23 cellular contexts compared by ENCODE assay signal in genomic region chr6:113445201-113445600, GRCh38.
"Had no signal": no experiment of that assay in that cellular context is flagged by ENCODE, and none has a peak within 500 bp of the region (broad histone marks: within the 10 kb centered on the region; RNA-seq: fewer than 3 reads in every experiment).

No MANE protein-coding gene starts in this region.

- H3K27me3 ChIP-seq: colonic mucosa, esophagus muscularis mucosa, esophagus squamous epithelium, foreskin keratinocyte, gastrocnemius medialis, gastroesophageal sphincter, heart left ventricle, heart right ventricle, hepatocyte had no signal

- H3K79me2 ChIP-seq: hepatocyte had no signal

- H3K27ac ChIP-seq: colonic mucosa, coronary artery, dorsolateral prefrontal cortex, epithelial cell of prostate, esophagus muscularis mucosa, esophagus squamous epithelium, foreskin keratinocyte, gastrocnemius medialis, gastroesophageal sphincter, heart left ventricle, heart right ventricle, hepatocyte had no signal

- H3K4me3 ChIP-seq: colonic mucosa, coronary artery, dorsolateral prefrontal cortex, esophagus muscularis mucosa, esophagus squamous epithelium, gastrocnemius medialis, gastroesophageal sphincter, heart left ventricle, heart right ventricle, hepatocyte had no signal

- H3K4me2 ChIP-seq: hepatocyte had no signal

- H3K36me3 ChIP-seq: colonic mucosa, esophagus muscularis mucosa, esophagus squamous epithelium, gastrocnemius medialis, gastroesophageal sphincter, heart left ventricle, heart right ventricle had no signal

- H3K9me3 ChIP-seq: colonic mucosa, esophagus muscularis mucosa, esophagus squamous epithelium, gastrocnemius medialis, gastroesophageal sphincter had no signal

- H3K4me1 ChIP-seq: colonic mucosa, gastrocnemius medialis had no signal

- H2AFZ ChIP-seq: hepatocyte had no signal

- DNase-seq: colonic mucosa; cortex of kidney; dermis blood vessel endothelial cell; dorsolateral prefrontal cortex; effector CD4-positive, alpha-beta T cell; effector CD8-positive, alpha-beta T cell; effector memory CD4-positive, alpha-beta T cell; effector memory CD8-positive, alpha-beta T cell; endodermal cell; erythroblast; esophagus squamous epithelium; foreskin fibroblast; foreskin keratinocyte; gastrocnemius medialis; glutamatergic neuron; head of caudate nucleus; heart left ventricle; heart right ventricle had no signal
